Comparison of ENCODE assay signal across 11 cellular contexts in the genomic region with DNA sequence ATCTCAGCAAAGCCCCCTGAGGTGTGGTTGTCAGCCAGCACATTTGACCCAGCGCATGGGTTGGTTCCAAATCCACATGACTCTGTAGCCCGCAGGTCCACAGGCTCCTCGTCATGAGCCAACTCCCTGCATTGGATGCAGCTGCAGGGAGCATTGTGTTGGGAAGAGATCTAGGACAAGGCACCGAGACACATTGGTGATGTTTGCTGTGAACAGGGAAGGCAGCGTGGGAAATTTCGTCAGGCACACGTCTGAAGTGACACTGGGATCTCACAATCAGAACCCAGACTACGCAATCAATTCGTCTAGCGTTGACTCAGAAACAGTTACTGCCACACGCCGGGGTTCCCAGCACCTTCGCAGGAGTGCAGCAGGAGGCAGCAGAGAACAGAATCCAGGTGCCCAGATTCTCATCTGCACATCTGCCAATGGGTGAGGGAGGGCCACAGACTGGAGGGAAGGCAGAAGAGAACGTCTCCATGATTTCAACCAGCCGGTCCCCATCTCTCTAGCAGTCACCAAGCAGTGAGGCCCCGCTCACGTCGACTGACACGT.
DNase-seq lines count a peak whose midpoint lies in the region; ATAC-seq and TF ChIP-seq lines count a peak whose summit lies in the region.
"Had no signal": no experiment of that assay in that cellular context is flagged by ENCODE, and none has a peak within 500 bp of the region (broad histone marks: within the 10 kb centered on the region; RNA-seq: fewer than 3 reads in every experiment).

No MANE protein-coding gene starts in this region.

- no peak overlapping the region for H3K4me3 ChIP-seq in left ventricle myocardium inferior
- no peak overlapping the region for H3K4me3 ChIP-seq in right atrium auricular region
- H3K4me3 ChIP-seq in OCI-LY3 (ENCODE audit: low read length): no peak overlapping the region

- peak; percentile 33 for TF ChIP-seq CTCF in left ventricle myocardium inferior (IDR thresholded peaks at IDR 0.05; ENCODE audit: borderline replicate concordance)
- peak in 1 of 2 donors; percentile 44 for TF ChIP-seq CTCF in right atrium auricular region (IDR thresholded peaks at IDR 0.05)
- TF ChIP-seq CTCF in OCI-LY3 (IDR thresholded peaks at IDR 0.05; ENCODE audit: low read depth, low read length): peak; percentile 49

- no peak overlapping the region for H3K27ac ChIP-seq in left ventricle myocardium inferior (replicated peaks)
- no peak overlapping the region for H3K27ac ChIP-seq in right atrium auricular region
- H3K27ac ChIP-seq in OCI-LY3 (ENCODE audit: low read length): no peak overlapping the region

- intact Hi-C loops in left ventricle myocardium inferior (cut with micrococcal nuclease): no loop called here

- no peak overlapping the region for H2AFZ ChIP-seq in OCI-LY3 (ENCODE audit: low read depth, low read length)

- H3K4me1 ChIP-seq in left ventricle myocardium inferior: peaks cover 17% of the 10 kb centered on the region
- H3K4me1 ChIP-seq in right atrium auricular region: no peaks in the 10 kb centered on the region
- H3K4me1 ChIP-seq in OCI-LY3 (ENCODE audit: low read length): peaks cover 3% of the 10 kb centered on the region; the same call in 1 of the 2 replicates

- H3K27me3 ChIP-seq in left ventricle myocardium inferior (ENCODE audit: low read depth): no peaks in the 10 kb centered on the region
- H3K27me3 ChIP-seq in right atrium auricular region: no peaks in the 10 kb centered on the region
- peaks cover 17% of the 10 kb centered on the region for H3K27me3 ChIP-seq in OCI-LY3 (ENCODE audit: low read depth, low read length)

- DNase-seq in left ventricle myocardium inferior (no peak), right atrium auricular region (ENCODE audit: low spot score) (no peak), iPS-NIHi7 (ENCODE audit: extremely low spot score) (peak; percentile 72), DMS114 treated with DMSO at 0.1 percent for 48 hours (lab: John Stamatoyannopoulos, UW; ENCODE audit: unreplicated experiment) (no peak), NCI-H1930 (lab: John Stamatoyannopoulos, UW) (no peak)
- no peak for DNase-seq in activated T-cell treated with anti-CD3 and anti-CD28 coated beads, Interleukin-2, amount 50 U/mL, for 1 hour
- DNase-seq: activated CD4-positive, alpha-beta memory T cell treated with anti-CD3 and anti-CD28 coated beads, Interleukin-2, amount 10 ng/mL, durations not matched to agents 7 days and 5 days; COR-L47; stimulated activated naive CD4-positive, alpha-beta T cell had no signal

- H4K20me1 ChIP-seq in OCI-LY3 (ENCODE audit: insufficient read depth, low read length): no peaks in the 10 kb centered on the region

- no peak overlapping the region for H3K4me2 ChIP-seq in OCI-LY3 (ENCODE audit: low read length)

- no peak overlapping the region for H3K9ac ChIP-seq in OCI-LY3 (ENCODE audit: low read length)

- ATAC-seq in GM21526 (IDR thresholded peaks at IDR 0.05; ENCODE audit: low FRiP score, unreplicated experiment): no peak

- no peaks in the 10 kb centered on the region for H3K79me2 ChIP-seq in OCI-LY3 (ENCODE audit: low read length)

- H3K36me3 ChIP-seq in left ventricle myocardium inferior (no peaks in the 10 kb centered on the region), right atrium auricular region (no peaks in the 10 kb centered on the region), OCI-LY3 (replicated peaks; ENCODE audit: low read depth, low read length) (no peaks in the 10 kb centered on the region)

- H3K9me3 ChIP-seq in left ventricle myocardium inferior (replicated peaks) (no peaks in the 10 kb centered on the region), right atrium auricular region (no peaks in the 10 kb centered on the region), OCI-LY3 (ENCODE audit: insufficient read depth, low read length) (no peaks in the 10 kb centered on the region)
